In the genomic region with DNA sequence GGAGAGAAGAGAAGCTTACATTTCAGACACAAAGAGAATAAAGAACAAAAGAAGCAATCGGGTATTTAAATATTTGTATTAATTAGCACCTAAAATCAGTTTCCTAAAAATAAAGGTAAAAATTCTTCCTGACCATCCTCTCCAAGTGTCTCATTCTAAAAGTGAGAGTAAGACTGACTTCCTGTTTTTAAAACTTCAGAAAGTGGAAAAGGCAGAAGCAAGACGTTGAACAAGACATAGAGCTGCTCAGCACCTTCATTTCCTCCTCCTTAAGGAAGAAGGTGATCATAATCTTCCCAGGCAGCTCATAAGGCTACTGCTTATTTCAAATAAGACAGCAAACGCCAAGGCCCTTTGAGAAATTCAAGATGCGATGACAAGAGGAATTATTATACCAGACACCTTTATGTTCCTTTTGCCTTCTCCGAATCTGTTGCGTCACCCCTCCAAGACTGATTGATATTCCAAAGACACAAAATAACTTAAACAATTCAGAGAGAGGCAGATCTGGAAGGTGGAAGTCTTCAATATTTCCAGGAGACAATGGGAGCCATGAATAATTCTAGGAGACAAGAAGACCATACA, we compare ENCODE assay signal across 29 cellular contexts.
A peak's percentile ranks its signal among the peaks of the same experiment; 100 is the strongest.
DNase-seq lines count a peak whose midpoint lies in the region; ATAC-seq and TF ChIP-seq lines count a peak whose summit lies in the region.
"Had no signal": no experiment of that assay in that cellular context is flagged by ENCODE, and none has a peak within 500 bp of the region (broad histone marks: within the 10 kb centered on the region; RNA-seq: fewer than 3 reads in every experiment).

No MANE protein-coding gene starts in this region.

- no peaks in the 10 kb centered on the region for H3K36me3 ChIP-seq in rectal smooth muscle tissue (ENCODE audit: control insufficient read depth, insufficient read depth, low read length)
- H3K36me3 ChIP-seq: ascending aorta, gastroesophageal sphincter, SJSA1, suprapubic skin had no signal

- H3K4me1 ChIP-seq in rectal smooth muscle tissue (ENCODE audit: control insufficient read depth, insufficient read depth, low read length) (peaks cover 15% of the 10 kb centered on the region), foreskin keratinocyte (no peaks in the 10 kb centered on the region)
- H3K4me1 ChIP-seq: A549, ascending aorta, SJSA1 had no signal

- no peaks in the 10 kb centered on the region for H3K27me3 ChIP-seq in rectal smooth muscle tissue (ENCODE audit: control insufficient read depth, insufficient read depth, low read length)
- peaks cover 9% of the 10 kb centered on the region for H3K27me3 ChIP-seq in foreskin keratinocyte
- H3K27me3 ChIP-seq: ascending aorta, gastroesophageal sphincter, suprapubic skin had no signal

- POLR2A ChIA-PET in HEK293T (lab: Yijun Ruan, JAX) = no interaction called here

- peak overlapping the region; percentile 93 for H3K27ac ChIP-seq in rectal smooth muscle tissue (ENCODE audit: low read depth, low read length)
- no peak overlapping the region for H3K27ac ChIP-seq in foreskin keratinocyte
- H3K27ac ChIP-seq: A549, ascending aorta, SJSA1, suprapubic skin had no signal

- peak; percentile 48 for DNase-seq in CD1c-positive myeloid dendritic cell (ENCODE audit: extremely low spot score)
- DNase-seq in MV-4-11 (lab: John Stamatoyannopoulos, UW) = peak; percentile 70
- peak; percentile 42 for DNase-seq in SKM-1 treated with dmso at 0.1 percent for 144 hours (lab: John Stamatoyannopoulos, UW; ENCODE audit: unreplicated experiment)
- no peak for DNase-seq in HEK293T (ENCODE audit: extremely low spot score)
- no peak for DNase-seq in COLO829 (ENCODE audit: low spot score)
- DNase-seq in foreskin keratinocyte = no peak
- DNase-seq: activated B cell treated with CpG ODN at 0.5 μM for 24 hours; activated CD4-positive, alpha-beta T cell treated with anti-CD3 and anti-CD28 coated beads, Interleukin-2, amount 50 U/mL, for 1 hour; activated effector memory CD4-positive, alpha-beta T cell treated with anti-CD3 and anti-CD28 coated beads, Interleukin-2, amount 50 U/mL, for 16 hours; activated naive CD8-positive, alpha-beta T cell treated with anti-CD3 and anti-CD28 coated beads for 36 hours; activated T-cell treated with anti-CD3 and anti-CD28 coated beads, Interleukin-2, amount 50 U/mL, for 1 hour; AML-193; CD8-positive, alpha-beta T cell; HCEC 1CT; kidney glomerular epithelial cell; mucosa of descending colon; NCI-H1417 treated with DMSO at 0.1 percent for 48 hours; NCI-H2029 treated with DMSO at 0.1 percent for 48 hours; NCI-H2227 treated with DMSO at 0.1 percent for 48 hours; NCI-H526 had no signal

- H3K4me3 ChIP-seq in rectal smooth muscle tissue (ENCODE audit: low read length) = no peak overlapping the region
- H3K4me3 ChIP-seq: A549, ascending aorta, gastroesophageal sphincter, mucosa of descending colon, SJSA1, suprapubic skin had no signal

- H3K9ac ChIP-seq in rectal smooth muscle tissue (ENCODE audit: low read length) = no peak overlapping the region

- CTCF ChIA-PET in HEK293T (lab: Yijun Ruan, JAX) = no interaction called here

- no peak for TF ChIP-seq CTCF in foreskin keratinocyte (conservative IDR thresholded peaks at IDR 0.05)

- ATAC-seq in HG03439 (IDR thresholded peaks at IDR 0.05; ENCODE audit: unreplicated experiment) = no peak
- no peak for ATAC-seq in foreskin keratinocyte
- ATAC-seq: A549; CD8-positive, alpha-beta T cell; mucosa of descending colon; stimulated activated effector memory CD8-positive, alpha-beta T cell treated with anti-CD3 and anti-CD28 coated beads, Interleukin-12 subunit alpha, Interleukin-12 subunit beta, amount 100 ng/mL, for 72 hours; T-cell had no signal

TF ChIP-seq in HEK293T, 16 proteins besides CTCF, POLR2A, EP300 and RAD21:
- TF ChIP-seq FOXA1 (IDR thresholded peaks at IDR 0.05) (no peak), NFRKB (IDR thresholded peaks at IDR 0.05) (no peak), FOXM1 (IDR thresholded peaks at IDR 0.05; ENCODE audit: borderline replicate concordance) (no peak), LEF1 (IDR thresholded peaks at IDR 0.05; ENCODE audit: borderline replicate concordance) (no peak)
- TF ChIP-seq, protein P1, sequence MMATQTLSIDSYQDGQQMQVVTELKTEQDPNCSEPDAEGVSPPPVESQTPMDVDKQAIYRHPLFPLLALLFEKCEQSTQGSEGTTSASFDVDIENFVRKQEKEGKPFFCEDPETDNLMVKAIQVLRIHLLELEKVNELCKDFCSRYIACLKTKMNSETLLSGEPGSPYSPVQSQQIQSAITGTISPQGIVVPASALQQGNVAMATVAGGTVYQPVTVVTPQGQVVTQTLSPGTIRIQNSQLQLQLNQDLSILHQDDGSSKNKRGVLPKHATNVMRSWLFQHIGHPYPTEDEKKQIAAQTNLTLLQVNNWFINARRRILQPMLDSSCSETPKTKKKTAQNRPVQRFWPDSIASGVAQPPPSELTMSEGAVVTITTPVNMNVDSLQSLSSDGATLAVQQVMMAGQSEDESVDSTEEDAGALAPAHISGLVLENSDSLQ (IDR thresholded peaks at IDR 0.05) = no peak

Comparison
In these comparisons a context has a peak if more than half of its experiments do, and no peak if none do; other contexts are left out.
1. DNase-seq: peak in CD1c-positive myeloid dendritic cell (single experiment), MV-4-11 (single experiment) and SKM-1 treated with dmso at 0.1 percent for 144 hours (single experiment); none in HEK293T (single experiment), COLO829 (single experiment) and foreskin keratinocyte (0 of 2).